In the genomic region with DNA sequence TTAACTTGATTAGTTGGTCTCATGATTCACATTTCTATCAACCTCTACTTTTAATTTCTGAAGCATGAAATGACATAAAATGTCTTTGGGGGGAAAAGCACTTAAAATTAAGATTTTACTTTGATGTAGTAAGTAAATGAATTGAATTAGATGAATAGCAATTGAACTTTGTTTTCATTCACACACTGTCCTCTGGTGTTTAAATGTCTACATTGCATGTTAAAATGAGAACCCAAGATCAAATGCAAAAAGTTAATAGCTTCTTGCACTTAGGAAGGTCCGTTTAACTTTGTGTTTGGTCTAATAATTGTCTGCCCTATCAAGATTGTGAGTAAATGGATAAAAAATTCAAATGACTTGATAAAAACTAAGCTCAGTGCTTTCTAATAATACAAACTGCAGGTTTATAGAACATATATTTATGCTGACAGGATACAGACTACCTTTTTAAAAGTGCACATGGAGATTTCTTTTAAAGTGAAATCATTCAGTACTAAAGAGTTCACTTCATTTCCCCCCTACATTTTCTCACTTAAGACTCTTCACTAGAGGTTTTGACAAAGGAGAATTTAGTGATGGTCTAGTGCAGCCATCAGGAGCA, we compare ENCODE assay signal across 8 cellular contexts.
DNase-seq lines count a peak whose midpoint lies in the region; ATAC-seq and TF ChIP-seq lines count a peak whose summit lies in the region.

No MANE protein-coding gene starts in this region.

- H3K9me3 ChIP-seq in T-helper 17 cell (ENCODE audit: control insufficient read depth, low read length, poor library complexity, severe bottlenecking): no peaks in the 10 kb centered on the region

- H3K27ac Mint-ChIP-seq in glutamatergic neuron (ENCODE audit: unreplicated experiment) (no peak overlapping the region), type B pancreatic cell (no peak overlapping the region), T-helper 17 cell (no peak overlapping the region)

- no peak for ATAC-seq in HG02884 (IDR thresholded peaks at IDR 0.05; ENCODE audit: unreplicated experiment)
- no peak for ATAC-seq in T-helper 17 cell

- H3K9me3 Mint-ChIP-seq in glutamatergic neuron (ENCODE audit: unreplicated experiment) (no peaks in the 10 kb centered on the region), type B pancreatic cell (no peaks in the 10 kb centered on the region)

- TF ChIP-seq CTCF in GM20000 (IDR thresholded peaks at IDR 0.05; ENCODE audit: extremely low read depth, missing control alignments) (no peak), glutamatergic neuron (IDR thresholded peaks at IDR 0.05; ENCODE audit: partially characterized antibody, unreplicated experiment) (peak; percentile 64), type B pancreatic cell (conservative IDR thresholded peaks at IDR 0.05) (peak; percentile 85)

- peaks cover 2% of the 10 kb centered on the region for H3K4me1 Mint-ChIP-seq in glutamatergic neuron (ENCODE audit: low read depth, unreplicated experiment)
- H3K4me1 Mint-ChIP-seq in type B pancreatic cell (ENCODE audit: unreplicated experiment): no peaks in the 10 kb centered on the region
- H3K4me1 Mint-ChIP-seq in T-helper 17 cell: no peaks in the 10 kb centered on the region

- no peak overlapping the region for H3K4me3 Mint-ChIP-seq in glutamatergic neuron (ENCODE audit: unreplicated experiment)
- H3K4me3 Mint-ChIP-seq in type B pancreatic cell: no peak overlapping the region
- H3K4me3 Mint-ChIP-seq in T-helper 17 cell: no peak overlapping the region

- peak; percentile 14 to 25 for DNase-seq in AML-193 (lab: John Stamatoyannopoulos, UW)
- peak; percentile 17 for DNase-seq in GM20000 (ENCODE audit: low spot score)
- DNase-seq in SK-N-DZ (ENCODE audit: low spot score): peak; percentile 34
- no peak for DNase-seq in glutamatergic neuron
- DNase-seq in type B pancreatic cell (ENCODE audit: extremely low spot score, unreplicated experiment): no peak
- DNase-seq in activated CD4-positive, alpha-beta T cell treated with anti-CD3 and anti-CD28 coated beads, Interleukin-2, amount 50 U/mL, for 48 hours: no peak
- DNase-seq in T-helper 17 cell: no peak

- H3K27me3 Mint-ChIP-seq in glutamatergic neuron (ENCODE audit: unreplicated experiment) (no peaks in the 10 kb centered on the region), type B pancreatic cell (no peaks in the 10 kb centered on the region), T-helper 17 cell (peaks cover 21% of the 10 kb centered on the region)

- H3K36me3 Mint-ChIP-seq in glutamatergic neuron (ENCODE audit: unreplicated experiment) (no peaks in the 10 kb centered on the region), type B pancreatic cell (no peaks in the 10 kb centered on the region), T-helper 17 cell (ENCODE audit: low read depth) (peaks cover 3% of the 10 kb centered on the region)

Comparison
In these comparisons a context has a peak if more than half of its experiments do, and no peak if none do; other contexts are left out.
1. DNase-seq: peak in AML-193 (2 of 2), GM20000 (single experiment) and SK-N-DZ (single experiment); none in glutamatergic neuron (single experiment), type B pancreatic cell (single experiment), activated CD4-positive, alpha-beta T cell treated with anti-CD3 and anti-CD28 coated beads, Interleukin-2, amount 50 U/mL, for 48 hours (0 of 2) and T-helper 17 cell (0 of 3).